In genomic region chr2:3480352-3481010, GRCh38 we compare ENCODE assay signal across 1 cellular context.
TF ChIP-seq lines count a peak whose summit lies in the region.

No MANE protein-coding gene starts in this region.

TF ChIP-seq in GM12878, 131 proteins besides CTCF, POLR2A, EP300 and RAD21:
- TF ChIP-seq SPI1 (IDR thresholded peaks at IDR 0.05; ENCODE audit: borderline replicate concordance, insufficient read depth, low read depth, low read length) (peak; percentile 90), RELA (IDR thresholded peaks at IDR 0.05; ENCODE audit: borderline replicate concordance, partially characterized antibody) (no peak), IRF4 (IDR thresholded peaks at IDR 0.05; ENCODE audit: low read depth, low read length) (0 out of 2 replicates have a peak, but pooled peaks have one; percentile 47), CEBPZ (IDR thresholded peaks at IDR 0.05; ENCODE audit: low read depth, low read length) (no peak), MTA2 (IDR thresholded peaks at IDR 0.05; ENCODE audit: low read depth) (0 out of 2 replicates have a peak, but pooled peaks have one; percentile 15)
